In the genomic region with DNA sequence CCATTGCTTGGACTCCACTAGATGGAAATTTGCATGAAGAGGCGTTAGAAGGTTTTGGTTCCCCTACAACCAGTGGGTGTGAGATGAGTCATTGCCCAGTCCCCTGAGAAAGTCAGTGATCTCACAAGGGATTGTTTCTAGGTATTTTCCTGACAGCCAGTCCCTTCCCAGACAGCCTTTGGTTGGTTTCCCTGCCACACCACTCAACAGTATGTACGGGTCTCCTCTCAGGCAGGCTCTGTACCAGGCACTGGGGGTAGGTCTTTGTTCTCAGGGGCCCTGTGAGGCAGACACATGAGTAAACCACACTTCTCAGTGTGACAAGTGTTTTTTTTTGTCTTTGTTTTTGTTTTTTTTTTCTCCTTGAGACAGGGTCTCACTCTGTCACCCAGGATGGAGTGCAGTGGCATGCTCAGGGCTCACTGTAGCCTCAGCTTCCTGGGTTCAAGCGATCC, we compare ENCODE assay signal across 8 cellular contexts. TPM values are rescaled to one million over a fixed set of nuclear protein-coding genes. Genes with fewer than 3 reads are reported as not detected.
DNase-seq lines count a peak whose midpoint lies in the region; ATAC-seq and TF ChIP-seq lines count a peak whose summit lies in the region.

No MANE protein-coding gene starts in this region.

- no peaks in the 10 kb centered on the region for H3K36me3 Mint-ChIP-seq in osteocyte (ENCODE audit: unreplicated experiment)

- H3K9me3 Mint-ChIP-seq in osteocyte (ENCODE audit: unreplicated experiment), result no peaks in the 10 kb centered on the region

- H3K27me3 ChIP-seq in right lobe of liver, result no peaks in the 10 kb centered on the region

- H3K4me3 ChIP-seq in right lobe of liver, result no peak overlapping the region

- H3K27ac ChIP-seq in right lobe of liver, result no peak overlapping the region

- intact Hi-C loops in right lobe of liver (cut with DNase I) (no loop called here), left ventricle myocardium superior (cut with micrococcal nuclease) (no loop called here)

- H3K4me3 Mint-ChIP-seq in osteocyte (ENCODE audit: unreplicated experiment), result no peak overlapping the region

- DNase-seq in NCI-H226, result peak; percentile 51
- DNase-seq in germinal center (ENCODE audit: low spot score), result peak; percentile 73
- DNase-seq in right lobe of liver, result no peak
- no peak for DNase-seq in left ventricle myocardium superior
- no peak for DNase-seq in mucosa of gallbladder (ENCODE audit: low spot score)
- DNase-seq in osteocyte (ENCODE audit: extremely low spot score, unreplicated experiment), result no peak

- H3K27me3 Mint-ChIP-seq in osteocyte (ENCODE audit: unreplicated experiment), result peaks cover 27% of the 10 kb centered on the region

- H3K4me1 ChIP-seq in right lobe of liver, result peaks cover 0 to 3% (median 0%) of the 10 kb centered on the region in 4 donors

- H3K27ac Mint-ChIP-seq in osteocyte (ENCODE audit: unreplicated experiment), result no peak overlapping the region

- ATAC-seq in GM18868 (IDR thresholded peaks at IDR 0.05; ENCODE audit: unreplicated experiment), result peak; percentile 65
- peak; percentile 64 for ATAC-seq in HG02610 (IDR thresholded peaks at IDR 0.05; ENCODE audit: unreplicated experiment)
- ATAC-seq in right lobe of liver, result no peak
- no peak for ATAC-seq in left ventricle myocardium superior

- WGBS in right lobe of liver (ENCODE audit: insufficient coverage, low coverage, low lambda C conversion rate, missing lambda C conversion rate), result 65% methylated on average over 2 of the region's 3 CpGs

- TF ChIP-seq CTCF in right lobe of liver (IDR thresholded peaks at IDR 0.05) (no peak), osteocyte (IDR thresholded peaks at IDR 0.05) (no peak)

- H3K9me3 ChIP-seq in right lobe of liver, result no peaks in the 10 kb centered on the region

- no peaks in the 10 kb centered on the region for H3K36me3 ChIP-seq in right lobe of liver

- no peak for TF ChIP-seq POLR2A in right lobe of liver (IDR thresholded peaks at IDR 0.05)

- H3K4me1 Mint-ChIP-seq in osteocyte (ENCODE audit: unreplicated experiment), result peaks cover 12% of the 10 kb centered on the region

RNA-seq across cellular contexts. Expression of a gene that starts 4.0 kb away (rescaled TPM):
- under 1 TPM in 4 of 6 experiments, not detected in 2; 0.13 to 0.56 (median 0.37) TPM for total RNA-seq in right lobe of liver
- not detected for total RNA-seq in left ventricle myocardium superior
- 0.29 TPM for total RNA-seq in mucosa of gallbladder
- total RNA-seq in osteocyte, result 2.3 and 2.9 TPM in 2 replicates

RNA-seq across cellular contexts. Expression of a gene that starts 59.3 kb away (rescaled TPM):
- 10 to 100 TPM; 34.0 to 57.0 (median 48.2) TPM for total RNA-seq in right lobe of liver
- 48.4 TPM for total RNA-seq in left ventricle myocardium superior
- total RNA-seq in mucosa of gallbladder, result 46.4 TPM
- 37.4 and 37.9 TPM in 2 replicates for total RNA-seq in osteocyte

Comparison
In these comparisons a context has a peak if more than half of its experiments do, and no peak if none do; other contexts are left out.
1. ATAC-seq: peak in GM18868 (single experiment) and HG02610 (single experiment); none in right lobe of liver (0 of 4) and left ventricle myocardium superior (single experiment).
2. DNase-seq: peak in NCI-H226 (single experiment) and germinal center (single experiment); none in right lobe of liver (0 of 3), left ventricle myocardium superior (single experiment), mucosa of gallbladder (single experiment) and osteocyte (single experiment).